ENCODE assay signal across 21 cellular contexts in genomic region chr4:79078339-79078738, GRCh38.
"Had no signal": no experiment of that assay in that cellular context is flagged by ENCODE, and none has a peak within 500 bp of the region (broad histone marks: within the 10 kb centered on the region; RNA-seq: fewer than 3 reads in every experiment).

No MANE protein-coding gene starts in this region.

- H3K27me3 ChIP-seq: upper lobe of left lung had no signal

- H3K79me2 ChIP-seq: parathyroid adenoma had no signal

- DNase-seq: activated CD4-positive, alpha-beta T cell treated with anti-CD3 and anti-CD28 coated beads, Interleukin-2, amount 50 U/mL, for 4 hours; activated CD4-positive, CD25-positive, alpha-beta regulatory T cell treated with anti-CD3 and anti-CD28 coated beads, Interleukin-2, amount 50 U/mL, for 72 hours; activated naive CD4-positive, alpha-beta T cell treated with anti-CD3 and anti-CD28 coated beads for 36 hours; effector memory CD4-positive, alpha-beta T cell; foreskin melanocyte; islet precursor cell; naive thymus-derived CD4-positive, alpha-beta T cell; retina; SK-N-SH; stimulated activated CD4-positive, alpha-beta T cell treated with anti-CD3 and anti-CD28 coated beads, Interleukin-4, amount 100 ng/mL, for 4 hours; stimulated activated CD8-positive, alpha-beta memory T cell treated with anti-CD3 and anti-CD28 coated beads, Interleukin-4, amount 100 ng/mL, for 48 hours; stimulated activated naive CD4-positive, alpha-beta T cell treated with Interleukin-2 at 50 U/mL for 16 hours; T-helper 1 cell; T1000; upper lobe of left lung had no signal

- H3K9ac ChIP-seq: parathyroid adenoma, SK-N-SH had no signal

- H3K4me1 ChIP-seq: parathyroid adenoma, upper lobe of left lung had no signal

- H3K36me3 ChIP-seq: upper lobe of left lung had no signal

- H3K36me3 Mint-ChIP-seq: naive thymus-derived CD4-positive, alpha-beta T cell had no signal

- H3K9me2 ChIP-seq: SK-N-SH had no signal

- H3K4me2 ChIP-seq: SK-N-SH had no signal

- H3K4me3 Mint-ChIP-seq: activated naive CD4-positive, alpha-beta T cell treated with anti-CD3 and anti-CD28 coated beads for 36 hours; central memory CD8-positive, alpha-beta T cell; naive thymus-derived CD4-positive, alpha-beta T cell had no signal

- H3K9me3 ChIP-seq: SK-N-SH had no signal

- ATAC-seq: left lobe of liver; naive thymus-derived CD4-positive, alpha-beta T cell had no signal

- H3K27ac Mint-ChIP-seq: activated naive CD4-positive, alpha-beta T cell treated with anti-CD3 and anti-CD28 coated beads for 36 hours; activated T-helper 2 cell treated with anti-CD3 and anti-CD28 coated beads, Interferon-gamma antibody, Interleukin-2, Interleukin-4, amounts not matched to agents 10 μg/mL and 5 μg/mL and 100 μg/mL, durations not matched to agents 14 hours and 24 hours and 36 hours; naive thymus-derived CD4-positive, alpha-beta T cell had no signal

- H3K27me3 Mint-ChIP-seq: central memory CD8-positive, alpha-beta T cell had no signal

- H3K4me1 Mint-ChIP-seq: central memory CD8-positive, alpha-beta T cell; naive thymus-derived CD4-positive, alpha-beta T cell had no signal

- H2AFZ ChIP-seq: parathyroid adenoma had no signal

- FAIRE-seq: astrocyte had no signal

- H3K27ac ChIP-seq: parathyroid adenoma, skin epidermis, upper lobe of left lung had no signal

- H3K4me3 ChIP-seq: skin epidermis, upper lobe of left lung had no signal
